In the genomic region with DNA sequence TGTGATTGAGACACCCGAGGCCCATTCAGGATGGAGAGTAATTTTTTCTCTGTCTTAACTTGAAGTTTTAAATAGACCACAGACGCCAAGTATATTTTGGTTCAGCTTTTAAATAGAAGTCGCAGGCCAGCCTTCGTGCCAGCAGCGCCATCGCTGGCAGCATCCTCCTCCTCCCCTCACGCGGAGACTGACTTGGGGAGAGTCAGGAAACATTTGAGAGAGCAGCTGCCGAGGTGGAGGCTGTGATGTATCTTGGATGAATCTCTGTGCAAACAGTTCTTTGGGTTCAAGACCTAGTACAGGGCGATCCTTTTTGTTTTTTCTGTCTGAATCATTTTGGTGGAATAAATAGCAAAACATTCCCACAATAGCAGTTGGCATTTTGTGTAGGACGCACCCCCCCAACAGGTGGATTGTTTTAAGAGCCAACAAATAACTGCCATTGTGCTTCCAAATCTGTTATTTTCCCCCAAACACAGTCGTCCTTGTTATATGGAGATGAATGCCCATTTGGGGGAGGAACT, we compare ENCODE assay signal across 8 cellular contexts. TPM values are rescaled to one million over a fixed set of nuclear protein-coding genes. Genes with fewer than 3 reads are reported as not detected.
DNase-seq lines count a peak whose midpoint lies in the region; ATAC-seq and TF ChIP-seq lines count a peak whose summit lies in the region.

No MANE protein-coding gene starts in this region.

- TSS peak; percentile 94 for BruUV-seq in HCT116 (replicated peaks; lab: Mats Ljungman, UMichigan)

- POLR2A ChIA-PET in HCT116 (lab: Charles Lee), result interaction anchor here (0.6 kb wide), 1 partner anchor 779 kb away, joined by 3 read pairs; no protein-coding TSS in a partner anchor

- peak; percentile 45; the same call in 1 of the 2 replicates for TF ChIP-seq RAD21 in HCT116 (IDR thresholded peaks at IDR 0.05; ENCODE audit: low read depth)

- peak overlapping the region; percentile 55 for H2AFZ ChIP-seq in HCT116 (ENCODE audit: low read depth, low read length, poor library complexity, severe bottlenecking)

- RAD21 ChIA-PET in HCT116 (lab: Charles Lee; ENCODE audit: low non-redundant PET in 1 of 2, low total read pairs in 2 of 2, uncharacterized antibody in 2 of 2, unreplicated experiment in 2 of 2), result no interaction called here

- H3K9ac ChIP-seq in HCT116 (ENCODE audit: low read length), result peak overlapping the region; percentile 60

- intact Hi-C loops in HCT116 (cut with micrococcal nuclease) (loop anchor here (2.0 kb wide), 1 partner anchor 518 kb away; no protein-coding TSS in a partner anchor), prostate gland (cut with DNase I) (loop anchor here (2.0 to 5.0 kb wide), 3 partner anchors 64 to 519 kb away; a partner anchor contains a TSS)

- no peaks in the 10 kb centered on the region for H3K27me3 ChIP-seq in HCT116 (ENCODE audit: insufficient read depth, low read length)
- H3K27me3 ChIP-seq in prostate gland (replicated peaks; ENCODE audit: insufficient read depth), result no peaks in the 10 kb centered on the region

- CTCF ChIA-PET in HCT116 (lab: Charles Lee), result interaction anchor here (0.6 to 1.7 kb wide), 5 partner anchors 48 to 519 kb away, joined by 3 to 8 read pairs (median 5); a partner anchor contains a TSS

- H3K9me3 ChIP-seq in HCT116 (ENCODE audit: control insufficient read depth in 1 of 2, insufficient read depth in 1 of 2, low read depth in 1 of 2, low read length in 2 of 2), result no peaks in the 10 kb centered on the region
- no peaks in the 10 kb centered on the region for H3K9me3 ChIP-seq in prostate gland

- H3K4me1 ChIP-seq in HCT116 (ENCODE audit: control insufficient read depth in 1 of 2, insufficient read depth in 2 of 2, low read length in 2 of 2), result peaks cover 8 to 20% of the 10 kb centered on the region in 2 experiments; a peak in 3 of 4 replicates
- H3K4me1 ChIP-seq in prostate gland (replicated peaks), result no peaks in the 10 kb centered on the region

- H3K27ac ChIP-seq in C4-2B (peak overlapping the region; percentile 51), HCT116 (ENCODE audit: low read depth, low read length) (peak overlapping the region; percentile 53), angular gyrus (ENCODE audit: low read depth, low read length) (peak overlapping the region; percentile 86), prostate gland (peak overlapping the region; percentile 76 to 82)

- TF ChIP-seq CTCF in C4-2B (conservative IDR thresholded peaks at IDR 0.05) (0 out of 2 replicates have a peak, but pooled peaks have one; percentile 19), HCT116 (IDR thresholded peaks at IDR 0.05 in 2 of 3, conservative IDR thresholded peaks at IDR 0.05 in 1 of 3; ENCODE audit: borderline replicate concordance in 1 of 3, insufficient read depth in 1 of 3, low read depth in 2 of 3, low read length in 2 of 3) (peak in 1 of 3 experiments; percentile 15; a peak in 1 of 6 replicates), prostate gland (IDR thresholded peaks at IDR 0.05) (peak in 1 of 4 experiments; percentile 9)

- 2% methylated on average over 12 of the region's 12 CpGs for WGBS in prostate gland

- ATAC-seq in HCT116 (peak; percentile 41), GM19035 (IDR thresholded peaks at IDR 0.05; ENCODE audit: unreplicated experiment) (no peak), HG03097 (IDR thresholded peaks at IDR 0.05; ENCODE audit: low FRiP score, unreplicated experiment) (no peak)

- H3K4me2 ChIP-seq in HCT116 (ENCODE audit: low read length), result peak overlapping the region; percentile 89

- no peaks in the 10 kb centered on the region for H4K20me1 ChIP-seq in HCT116 (ENCODE audit: insufficient read depth)

- no peaks in the 10 kb centered on the region for H3K9me2 ChIP-seq in HCT116 (ENCODE audit: insufficient read depth)

- H3K4me3 ChIP-seq in HCT116 (replicated peaks in 1 of 2; ENCODE audit: low read depth in 1 of 2, low read length in 2 of 2) (peak overlapping the region; percentile 53 to 58), prostate gland (peak overlapping the region; percentile 53 to 54)

- no peaks in the 10 kb centered on the region for H3K36me3 ChIP-seq in HCT116 (ENCODE audit: control insufficient read depth in 1 of 2, insufficient read depth in 2 of 2, low read length in 2 of 2)
- no peaks in the 10 kb centered on the region for H3K36me3 ChIP-seq in prostate gland

- H3K79me2 ChIP-seq in HCT116 (ENCODE audit: insufficient read depth, low read length), result no peaks in the 10 kb centered on the region

- DNase-seq in HCT116 (ENCODE audit: low read depth, low spot score) (peak; percentile 7), SK-N-DZ (ENCODE audit: low spot score) (peak; percentile 37), hepatic stellate cell (ENCODE audit: low spot score) (peak; percentile 41), prostate gland (ENCODE audit: low spot score) (peak; percentile 25)

- TF ChIP-seq POLR2A in HCT116 (IDR thresholded peaks at IDR 0.05; ENCODE audit: borderline replicate concordance, extremely low read depth, insufficient read depth, insufficient read length), result no peak
- TF ChIP-seq POLR2A in prostate gland (IDR thresholded peaks at IDR 0.05), result no peak

TF ChIP-seq in HCT116, 20 proteins besides CTCF, POLR2A, EP300 and RAD21:
- TF ChIP-seq, protein P1, sequence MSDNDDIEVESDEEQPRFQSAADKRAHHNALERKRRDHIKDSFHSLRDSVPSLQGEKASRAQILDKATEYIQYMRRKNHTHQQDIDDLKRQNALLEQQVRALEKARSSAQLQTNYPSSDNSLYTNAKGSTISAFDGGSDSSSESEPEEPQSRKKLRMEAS (IDR thresholded peaks at IDR 0.05), result peak; percentile 66
- TF ChIP-seq TCF7L2 (IDR thresholded peaks at IDR 0.05; ENCODE audit: borderline replicate concordance, extremely low read depth, insufficient read depth, insufficient read length), result no peak
- TF ChIP-seq SP1 (IDR thresholded peaks at IDR 0.05; ENCODE audit: low read depth), result peak; percentile 9
- no peak for TF ChIP-seq ELF1 (IDR thresholded peaks at IDR 0.05; ENCODE audit: borderline replicate concordance, low read depth)

RNA-seq across cellular contexts. Expression of a gene that starts 0.9 kb away (rescaled TPM):
- total RNA-seq in HCT116 (2021; ENCODE audit: unreplicated experiment), result 0.89 TPM
- 0.36 and 0.70 TPM in 2 replicates for polyA plus RNA-seq in HCT116 (2012)
- polyA plus RNA-seq in SK-N-DZ (2014; cell fraction: cytosol; rRNA removed), result 0.59 TPM in 1 of 2 replicates, not detected in the other
- polyA plus RNA-seq in SK-N-DZ (2014; cell fraction: nucleus; rRNA removed), result 0.10 TPM in 1 of 2 replicates, not detected in the other
- total RNA-seq in prostate gland, result 1 to 10 TPM in 1 of 2 donors, under 1 TPM in 1; 0.23 to 3.2 TPM
